8 cellular contexts compared by ENCODE assay signal in the genomic region with DNA sequence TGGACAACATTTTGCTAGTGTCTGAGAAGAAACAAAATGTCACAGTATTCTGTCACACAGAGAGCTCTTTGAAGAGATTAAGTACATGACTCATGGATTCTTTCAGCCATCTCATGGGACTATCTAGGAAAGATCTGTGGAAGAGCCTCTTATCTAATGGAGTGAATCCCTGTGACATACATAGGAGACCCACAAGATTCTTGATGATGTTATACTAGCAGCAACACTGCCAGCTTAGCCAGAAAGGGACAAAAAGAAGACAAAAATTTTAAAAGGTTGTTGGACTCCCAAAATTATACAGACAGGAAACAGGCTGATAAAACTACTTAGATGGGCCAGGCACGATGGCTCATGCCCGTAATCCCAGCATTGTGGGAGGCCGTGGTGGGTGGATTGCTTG.
"Had no signal": no experiment of that assay in that cellular context is flagged by ENCODE, and none has a peak within 500 bp of the region (broad histone marks: within the 10 kb centered on the region; RNA-seq: fewer than 3 reads in every experiment).

No MANE protein-coding gene starts in this region.

- H3K4me3 Mint-ChIP-seq: GM23338, IgD-negative memory B cell had no signal

- H3K27ac Mint-ChIP-seq: GM23338, IgD-negative memory B cell had no signal

- H3K36me3 Mint-ChIP-seq: IgD-negative memory B cell had no signal

- FAIRE-seq: HTR-8/SVneo had no signal

- H3K4me2 ChIP-seq: GM23338, KMS-11 had no signal

- H3K27me3 Mint-ChIP-seq: IgD-negative memory B cell had no signal

- H2AFZ ChIP-seq: GM23338 had no signal

- DNase-seq: H7, KBM-7 had no signal

- H3K9me3 Mint-ChIP-seq: IgD-negative memory B cell had no signal

- H3K9ac ChIP-seq: KMS-11 had no signal

- H3K4me3 ChIP-seq: GM23338, HAP-1 had no signal

- H3K27ac ChIP-seq: KMS-11 had no signal

- H3K4me1 ChIP-seq: HAP-1 had no signal

- H3K36me3 ChIP-seq: HAP-1 had no signal

- ATAC-seq: GM23338, HCT116 had no signal
